In the genomic region with DNA sequence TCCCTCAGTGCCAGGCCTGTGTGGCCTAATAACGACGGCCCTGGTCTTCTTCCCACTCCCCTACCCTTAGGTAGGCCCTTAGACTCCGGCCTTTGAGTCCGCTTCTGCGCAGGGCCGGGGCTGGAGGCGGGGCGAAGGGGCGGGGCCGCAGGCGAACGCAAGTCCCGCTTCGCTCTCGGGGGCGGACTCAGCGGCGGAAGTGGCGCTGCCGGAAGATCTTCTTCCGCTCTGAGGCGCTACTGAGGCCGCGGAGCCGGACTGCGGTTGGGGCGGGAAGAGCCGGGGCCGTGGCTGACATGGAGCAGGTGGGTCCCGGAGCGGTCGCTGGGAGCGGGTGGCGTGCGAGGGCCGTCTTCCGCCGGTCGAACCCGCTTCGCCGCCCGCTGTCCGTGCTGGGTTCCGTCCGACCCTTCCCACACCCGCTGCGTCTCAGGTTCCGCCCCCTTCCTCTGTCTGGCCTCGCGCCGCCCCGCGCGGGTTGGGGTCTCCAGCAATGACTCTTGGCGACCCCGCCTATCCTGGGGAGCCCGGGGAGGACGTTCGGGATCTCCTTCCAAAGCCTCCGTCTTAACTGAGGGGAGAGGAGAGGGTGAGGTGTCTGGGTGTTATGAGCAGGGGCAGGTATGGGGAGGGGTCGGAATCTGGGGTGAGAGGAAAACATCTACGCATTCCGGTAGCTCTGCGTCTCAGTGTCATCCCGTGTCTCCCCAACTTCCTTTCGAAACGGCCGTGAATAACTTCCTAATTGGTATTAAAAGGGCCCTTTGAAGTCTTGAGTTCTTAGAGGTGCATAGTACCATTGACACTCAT, we compare ENCODE assay signal across 1 cellular context.
A peak's percentile ranks its signal among the peaks of the same experiment; 100 is the strongest.
TF ChIP-seq lines count a peak whose summit lies in the region.

A gene (plus strand): TSS at position 218 of the 810 bp plus-strand sequence. CDS start 16,388 bp downstream, outside the sequence.

TF ChIP-seq in HepG2, 621 proteins besides CTCF, POLR2A, EP300 and RAD21 (continued from another document and continues in another):
- TF ChIP-seq ZFP82 (CRISPR knock-in tag; IDR thresholded peaks at IDR 0.05; ENCODE audit: borderline replicate concordance) = no peak
- TF ChIP-seq, protein P1, sequence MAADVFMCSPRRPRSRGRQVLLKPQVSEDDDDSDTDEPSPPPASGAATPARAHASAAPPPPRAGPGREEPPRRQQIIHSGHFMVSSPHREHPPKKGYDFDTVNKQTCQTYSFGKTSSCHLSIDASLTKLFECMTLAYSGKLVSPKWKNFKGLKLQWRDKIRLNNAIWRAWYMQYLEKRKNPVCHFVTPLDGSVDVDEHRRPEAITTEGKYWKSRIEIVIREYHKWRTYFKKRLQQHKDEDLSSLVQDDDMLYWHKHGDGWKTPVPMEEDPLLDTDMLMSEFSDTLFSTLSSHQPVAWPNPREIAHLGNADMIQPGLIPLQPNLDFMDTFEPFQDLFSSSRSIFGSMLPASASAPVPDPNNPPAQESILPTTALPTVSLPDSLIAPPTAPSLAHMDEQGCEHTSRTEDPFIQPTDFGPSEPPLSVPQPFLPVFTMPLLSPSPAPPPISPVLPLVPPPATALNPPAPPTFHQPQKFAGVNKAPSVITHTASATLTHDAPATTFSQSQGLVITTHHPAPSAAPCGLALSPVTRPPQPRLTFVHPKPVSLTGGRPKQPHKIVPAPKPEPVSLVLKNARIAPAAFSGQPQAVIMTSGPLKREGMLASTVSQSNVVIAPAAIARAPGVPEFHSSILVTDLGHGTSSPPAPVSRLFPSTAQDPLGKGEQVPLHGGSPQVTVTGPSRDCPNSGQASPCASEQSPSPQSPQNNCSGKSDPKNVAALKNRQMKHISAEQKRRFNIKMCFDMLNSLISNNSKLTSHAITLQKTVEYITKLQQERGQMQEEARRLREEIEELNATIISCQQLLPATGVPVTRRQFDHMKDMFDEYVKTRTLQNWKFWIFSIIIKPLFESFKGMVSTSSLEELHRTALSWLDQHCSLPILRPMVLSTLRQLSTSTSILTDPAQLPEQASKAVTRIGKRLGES (CRISPR knock-in tag; IDR thresholded peaks at IDR 0.05; ENCODE audit: borderline replicate concordance) = no peak
- no peak for TF ChIP-seq MTA3 (CRISPR knock-in tag; IDR thresholded peaks at IDR 0.05)
- no peak for TF ChIP-seq ZNF496 (CRISPR knock-in tag; IDR thresholded peaks at IDR 0.05; ENCODE audit: insufficient replicate concordance)
- TF ChIP-seq ZNF317 (CRISPR knock-in tag; IDR thresholded peaks at IDR 0.05) = peak; percentile 85
- no peak for TF ChIP-seq ZNF720 (CRISPR knock-in tag; IDR thresholded peaks at IDR 0.05)
- TF ChIP-seq GATAD2A (CRISPR knock-in tag; IDR thresholded peaks at IDR 0.05) = no peak
- TF ChIP-seq, protein P2, sequence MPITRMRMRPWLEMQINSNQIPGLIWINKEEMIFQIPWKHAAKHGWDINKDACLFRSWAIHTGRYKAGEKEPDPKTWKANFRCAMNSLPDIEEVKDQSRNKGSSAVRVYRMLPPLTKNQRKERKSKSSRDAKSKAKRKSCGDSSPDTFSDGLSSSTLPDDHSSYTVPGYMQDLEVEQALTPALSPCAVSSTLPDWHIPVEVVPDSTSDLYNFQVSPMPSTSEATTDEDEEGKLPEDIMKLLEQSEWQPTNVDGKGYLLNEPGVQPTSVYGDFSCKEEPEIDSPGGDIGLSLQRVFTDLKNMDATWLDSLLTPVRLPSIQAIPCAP (CRISPR knock-in tag; IDR thresholded peaks at IDR 0.05; ENCODE audit: low read depth) = 0 out of 2 replicates have a peak, but pooled peaks have one; percentile 56
- TF ChIP-seq NFIC (IDR thresholded peaks at IDR 0.05; ENCODE audit: low read length) = no peak
- TF ChIP-seq ZNF644 (CRISPR knock-in tag; IDR thresholded peaks at IDR 0.05; ENCODE audit: low read depth) = no peak
- TF ChIP-seq KDM4B (CRISPR knock-in tag; IDR thresholded peaks at IDR 0.05) = peak; percentile 73; the same call in 1 of the 2 replicates
- peak; percentile 92 for TF ChIP-seq CBX1 (IDR thresholded peaks at IDR 0.05; ENCODE audit: low read depth)
- peak; percentile 75 for TF ChIP-seq ZNF766 (CRISPR knock-in tag; IDR thresholded peaks at IDR 0.05; ENCODE audit: borderline replicate concordance)
- no peak for TF ChIP-seq ZSCAN30 (CRISPR knock-in tag; IDR thresholded peaks at IDR 0.05)
- peak; percentile 83 for TF ChIP-seq ZNF792 (CRISPR knock-in tag; IDR thresholded peaks at IDR 0.05)
- TF ChIP-seq ZNF431 (CRISPR knock-in tag; IDR thresholded peaks at IDR 0.05; ENCODE audit: borderline replicate concordance, low read depth) = no peak
- TF ChIP-seq ZNF225 (CRISPR knock-in tag; IDR thresholded peaks at IDR 0.05) = peak; percentile 87
- 0 out of 2 replicates have a peak, but pooled peaks have one; percentile 27 for TF ChIP-seq ZNF224 (CRISPR knock-in tag; IDR thresholded peaks at IDR 0.05)
- TF ChIP-seq POLR2AphosphoS2 (IDR thresholded peaks at IDR 0.05; ENCODE audit: low read depth, low read length) = no peak
- no peak for TF ChIP-seq ZBTB42 (CRISPR knock-in tag; IDR thresholded peaks at IDR 0.05)
- peak; percentile 93 for TF ChIP-seq KDM2A (CRISPR knock-in tag; IDR thresholded peaks at IDR 0.05; ENCODE audit: borderline replicate concordance, low read depth)
- peak; percentile 63; the same call in 1 of the 2 replicates for TF ChIP-seq FOXO1 (CRISPR knock-in tag; IDR thresholded peaks at IDR 0.05)
- no peak for TF ChIP-seq FOSL1 (CRISPR knock-in tag; IDR thresholded peaks at IDR 0.05; ENCODE audit: borderline replicate concordance)
- TF ChIP-seq, protein P3, sequence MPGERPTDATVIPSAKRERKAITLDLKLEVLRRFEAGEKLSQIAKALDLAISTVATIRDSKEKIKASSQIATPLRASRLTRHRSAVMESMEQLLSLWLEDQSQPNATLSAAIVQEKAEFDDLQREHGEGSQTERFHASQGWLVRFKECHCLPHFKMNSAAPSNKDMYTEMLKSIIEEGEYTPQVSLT (CRISPR knock-in tag; IDR thresholded peaks at IDR 0.05; ENCODE audit: borderline replicate concordance, low read depth) = no peak
- TF ChIP-seq, protein P4, sequence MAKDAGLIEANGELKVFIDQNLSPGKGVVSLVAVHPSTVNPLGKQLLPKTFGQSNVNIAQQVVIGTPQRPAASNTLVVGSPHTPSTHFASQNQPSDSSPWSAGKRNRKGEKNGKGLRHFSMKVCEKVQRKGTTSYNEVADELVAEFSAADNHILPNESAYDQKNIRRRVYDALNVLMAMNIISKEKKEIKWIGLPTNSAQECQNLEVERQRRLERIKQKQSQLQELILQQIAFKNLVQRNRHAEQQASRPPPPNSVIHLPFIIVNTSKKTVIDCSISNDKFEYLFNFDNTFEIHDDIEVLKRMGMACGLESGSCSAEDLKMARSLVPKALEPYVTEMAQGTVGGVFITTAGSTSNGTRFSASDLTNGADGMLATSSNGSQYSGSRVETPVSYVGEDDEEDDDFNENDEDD (CRISPR knock-in tag; IDR thresholded peaks at IDR 0.05; ENCODE audit: borderline replicate concordance) = no peak; the same call in 1 of the 2 replicates
- TF ChIP-seq ZNF607 (CRISPR knock-in tag; IDR thresholded peaks at IDR 0.05; ENCODE audit: borderline replicate concordance) = peak; percentile 84; the same call in 1 of the 2 replicates
- peak; percentile 92 for TF ChIP-seq ZNF430 (CRISPR knock-in tag; IDR thresholded peaks at IDR 0.05)
- TF ChIP-seq MBD4 (IDR thresholded peaks at IDR 0.05; ENCODE audit: borderline replicate concordance, low read length) = no peak
- no peak for TF ChIP-seq ZNF878 (CRISPR knock-in tag; IDR thresholded peaks at IDR 0.05)
- TF ChIP-seq, protein P5, sequence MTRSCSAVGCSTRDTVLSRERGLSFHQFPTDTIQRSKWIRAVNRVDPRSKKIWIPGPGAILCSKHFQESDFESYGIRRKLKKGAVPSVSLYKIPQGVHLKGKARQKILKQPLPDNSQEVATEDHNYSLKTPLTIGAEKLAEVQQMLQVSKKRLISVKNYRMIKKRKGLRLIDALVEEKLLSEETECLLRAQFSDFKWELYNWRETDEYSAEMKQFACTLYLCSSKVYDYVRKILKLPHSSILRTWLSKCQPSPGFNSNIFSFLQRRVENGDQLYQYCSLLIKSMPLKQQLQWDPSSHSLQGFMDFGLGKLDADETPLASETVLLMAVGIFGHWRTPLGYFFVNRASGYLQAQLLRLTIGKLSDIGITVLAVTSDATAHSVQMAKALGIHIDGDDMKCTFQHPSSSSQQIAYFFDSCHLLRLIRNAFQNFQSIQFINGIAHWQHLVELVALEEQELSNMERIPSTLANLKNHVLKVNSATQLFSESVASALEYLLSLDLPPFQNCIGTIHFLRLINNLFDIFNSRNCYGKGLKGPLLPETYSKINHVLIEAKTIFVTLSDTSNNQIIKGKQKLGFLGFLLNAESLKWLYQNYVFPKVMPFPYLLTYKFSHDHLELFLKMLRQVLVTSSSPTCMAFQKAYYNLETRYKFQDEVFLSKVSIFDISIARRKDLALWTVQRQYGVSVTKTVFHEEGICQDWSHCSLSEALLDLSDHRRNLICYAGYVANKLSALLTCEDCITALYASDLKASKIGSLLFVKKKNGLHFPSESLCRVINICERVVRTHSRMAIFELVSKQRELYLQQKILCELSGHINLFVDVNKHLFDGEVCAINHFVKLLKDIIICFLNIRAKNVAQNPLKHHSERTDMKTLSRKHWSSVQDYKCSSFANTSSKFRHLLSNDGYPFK (CRISPR knock-in tag; IDR thresholded peaks at IDR 0.05; ENCODE audit: borderline replicate concordance) = peak; percentile 86; the same call in 1 of the 2 replicates
- TF ChIP-seq HDAC6 (IDR thresholded peaks at IDR 0.05; ENCODE audit: low read depth, low read length) = no peak
- 0 out of 2 replicates have a peak, but pooled peaks have one; percentile 54 for TF ChIP-seq ZNF232 (CRISPR knock-in tag; IDR thresholded peaks at IDR 0.05; ENCODE audit: borderline replicate concordance)
- no peak; the same call in 1 of the 2 replicates for TF ChIP-seq KLF6 (CRISPR knock-in tag; IDR thresholded peaks at IDR 0.05)
- TF ChIP-seq ZNF274 (CRISPR knock-in tag; IDR thresholded peaks at IDR 0.05) = peak; percentile 74
- TF ChIP-seq, protein P6, sequence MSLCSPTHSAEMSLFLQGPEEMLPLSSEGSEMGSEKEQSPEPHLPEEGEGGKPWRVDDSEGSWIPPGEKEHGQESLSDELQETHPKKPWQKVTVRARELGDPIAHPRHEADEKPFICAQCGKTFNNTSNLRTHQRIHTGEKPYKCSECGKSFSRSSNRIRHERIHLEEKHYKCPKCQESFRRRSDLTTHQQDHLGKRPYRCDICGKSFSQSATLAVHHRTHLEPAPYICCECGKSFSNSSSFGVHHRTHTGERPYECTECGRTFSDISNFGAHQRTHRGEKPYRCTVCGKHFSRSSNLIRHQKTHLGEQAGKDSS (CRISPR knock-in tag; IDR thresholded peaks at IDR 0.05; ENCODE audit: borderline replicate concordance, low read depth) = peak; percentile 95; the same call in 1 of the 2 replicates
- 0 out of 2 replicates have a peak, but pooled peaks have one; percentile 11 for TF ChIP-seq LCORL (IDR thresholded peaks at IDR 0.05)
- peak; percentile 76; the same call in 1 of the 2 replicates for TF ChIP-seq LCORL (CRISPR knock-in tag; IDR thresholded peaks at IDR 0.05)
- TF ChIP-seq MTA1 (CRISPR knock-in tag; IDR thresholded peaks at IDR 0.05; ENCODE audit: borderline replicate concordance) = peak; percentile 79; the same call in 1 of the 2 replicates
- 0 out of 2 replicates have a peak, but pooled peaks have one; percentile 49 for TF ChIP-seq AKAP8 (CRISPR knock-in tag; IDR thresholded peaks at IDR 0.05)
- peak; percentile 61; the same call in 1 of the 2 replicates for TF ChIP-seq ZNF101 (CRISPR knock-in tag; IDR thresholded peaks at IDR 0.05; ENCODE audit: borderline replicate concordance, low read depth)
- TF ChIP-seq, protein P7, sequence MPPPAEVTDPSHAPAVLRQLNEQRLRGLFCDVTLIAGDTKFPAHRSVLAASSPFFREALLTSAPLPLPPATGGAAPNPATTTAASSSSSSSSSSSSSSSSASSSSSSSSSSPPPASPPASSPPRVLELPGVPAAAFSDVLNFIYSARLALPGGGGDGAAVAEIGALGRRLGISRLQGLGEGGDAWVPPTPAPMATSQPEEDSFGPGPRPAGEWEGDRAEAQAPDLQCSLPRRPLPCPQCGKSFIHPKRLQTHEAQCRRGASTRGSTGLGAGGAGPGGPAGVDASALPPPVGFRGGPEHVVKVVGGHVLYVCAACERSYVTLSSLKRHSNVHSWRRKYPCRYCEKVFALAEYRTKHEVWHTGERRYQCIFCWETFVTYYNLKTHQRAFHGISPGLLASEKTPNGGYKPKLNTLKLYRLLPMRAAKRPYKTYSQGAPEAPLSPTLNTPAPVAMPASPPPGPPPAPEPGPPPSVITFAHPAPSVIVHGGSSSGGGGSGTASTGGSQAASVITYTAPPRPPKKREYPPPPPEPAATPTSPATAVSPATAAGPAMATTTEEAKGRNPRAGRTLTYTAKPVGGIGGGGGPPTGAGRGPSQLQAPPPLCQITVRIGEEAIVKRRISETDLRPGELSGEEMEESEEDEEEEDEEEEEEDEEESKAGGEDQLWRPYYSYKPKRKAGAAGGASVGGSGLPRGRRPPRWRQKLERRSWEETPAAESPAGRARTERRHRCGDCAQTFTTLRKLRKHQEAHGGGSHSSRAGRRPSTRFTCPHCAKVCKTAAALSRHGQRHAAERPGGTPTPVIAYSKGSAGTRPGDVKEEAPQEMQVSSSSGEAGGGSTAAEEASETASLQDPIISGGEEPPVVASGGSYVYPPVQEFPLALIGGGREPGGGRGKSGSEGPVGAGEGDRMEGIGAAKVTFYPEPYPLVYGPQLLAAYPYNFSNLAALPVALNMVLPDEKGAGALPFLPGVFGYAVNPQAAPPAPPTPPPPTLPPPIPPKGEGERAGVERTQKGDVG (CRISPR knock-in tag; IDR thresholded peaks at IDR 0.05; ENCODE audit: borderline replicate concordance) = no peak
- no peak for TF ChIP-seq KLF13 (CRISPR knock-in tag; IDR thresholded peaks at IDR 0.05)
- TF ChIP-seq, protein P8, sequence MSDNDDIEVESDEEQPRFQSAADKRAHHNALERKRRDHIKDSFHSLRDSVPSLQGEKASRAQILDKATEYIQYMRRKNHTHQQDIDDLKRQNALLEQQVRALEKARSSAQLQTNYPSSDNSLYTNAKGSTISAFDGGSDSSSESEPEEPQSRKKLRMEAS (IDR thresholded peaks at IDR 0.05) = peak; percentile 86
